9 cellular contexts compared by ENCODE assay signal in the genomic region with DNA sequence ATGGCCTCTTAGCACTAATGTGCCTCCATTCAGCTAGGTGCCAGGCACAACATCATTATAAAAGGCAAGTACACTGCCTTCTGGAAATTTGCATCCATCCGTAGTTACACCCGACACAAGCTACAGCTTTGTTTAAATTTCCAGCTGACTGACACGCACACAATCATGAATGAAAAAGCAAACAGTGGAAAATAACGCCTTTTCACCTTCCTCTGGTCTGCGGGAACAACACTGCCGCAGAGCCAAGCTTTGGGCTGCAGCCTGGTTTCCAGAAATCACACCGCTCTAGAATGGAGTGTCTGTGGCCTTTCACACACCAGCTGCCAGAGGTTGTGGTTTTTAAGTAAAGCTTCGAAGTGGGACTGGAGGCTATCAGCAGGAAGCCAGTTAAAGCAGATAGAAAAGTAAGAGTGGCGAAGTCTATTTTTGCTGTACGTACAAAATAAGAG.
DNase-seq lines count a peak whose midpoint lies in the region; ATAC-seq, FAIRE-seq and TF ChIP-seq lines count a peak whose summit lies in the region.
"Had no signal": no experiment of that assay in that cellular context is flagged by ENCODE, and none has a peak within 500 bp of the region (broad histone marks: within the 10 kb centered on the region; RNA-seq: fewer than 3 reads in every experiment).

No MANE protein-coding gene starts in this region.

- CTCF ChIA-PET in activated naive CD4-positive, alpha-beta T cell treated with anti-CD3 and anti-CD28 coated beads for 36 hours (lab: Charles Lee): interaction anchor here (0.8 to 2.0 kb wide), 8 partner anchors 17 to 97 kb away, joined by 3 to 9 read pairs (median 4); no protein-coding TSS in a partner anchor
- CTCF ChIA-PET in Caco-2 (lab: Charles Lee): no interaction called here

- WGBS in small intestine, 3 donors: 29 to 58% (median 46%) methylated on average over 10 of the region's 10 CpGs

- no peak overlapping the region for H3K27ac Mint-ChIP-seq in activated naive CD4-positive, alpha-beta T cell treated with anti-CD3 and anti-CD28 coated beads for 36 hours
- H3K27ac Mint-ChIP-seq in T-helper 2 cell treated with Interferon-gamma antibody and Interleukin-4, amounts not matched to agents 5 μg/mL and 100 μg/mL, for 36 hours: peak overlapping the region; percentile 27
- no peak overlapping the region for H3K27ac Mint-ChIP-seq in Caco-2 (ENCODE audit: unreplicated experiment)
- H3K27ac Mint-ChIP-seq: stimulated activated naive B cell treated with anti-CD40 and anti-IgM and Interleukin-4, amounts not matched to agents 10 μg/mL and 1 μg/mL and 100 μg/mL, for 72 hours had no signal

- H3K4me1 ChIP-seq in small intestine (ENCODE audit: control insufficient read depth in 2 of 2, insufficient read depth in 1 of 2, low read depth in 1 of 2, low read length in 1 of 2) (no peaks in the 10 kb centered on the region), Caco-2 (no peaks in the 10 kb centered on the region)

- peaks cover 13% of the 10 kb centered on the region for H3K4me1 Mint-ChIP-seq in activated naive CD4-positive, alpha-beta T cell treated with anti-CD3 and anti-CD28 coated beads for 36 hours (ENCODE audit: low read depth)
- H3K4me1 Mint-ChIP-seq in T-helper 2 cell treated with Interferon-gamma antibody and Interleukin-4, amounts not matched to agents 5 μg/mL and 100 μg/mL, for 36 hours (ENCODE audit: low read depth): peaks cover 7% of the 10 kb centered on the region
- peaks cover 6% of the 10 kb centered on the region for H3K4me1 Mint-ChIP-seq in Caco-2 (ENCODE audit: low read depth, unreplicated experiment)

- intact Hi-C loops in activated naive CD4-positive, alpha-beta T cell treated with anti-CD3 and anti-CD28 coated beads for 36 hours (cut with micrococcal nuclease): no loop called here
- intact Hi-C loops in Caco-2 (cut with micrococcal nuclease; ENCODE audit: unreplicated experiment): no loop called here

- no TSS peak for BruUV-seq in Caco-2 (replicated peaks; lab: Mats Ljungman, UMichigan)

- no peak overlapping the region for H3K4me3 Mint-ChIP-seq in activated naive CD4-positive, alpha-beta T cell treated with anti-CD3 and anti-CD28 coated beads for 36 hours
- H3K4me3 Mint-ChIP-seq in T-helper 2 cell treated with Interferon-gamma antibody and Interleukin-4, amounts not matched to agents 5 μg/mL and 100 μg/mL, for 36 hours: peak overlapping the region; percentile 53
- no peak overlapping the region for H3K4me3 Mint-ChIP-seq in Caco-2 (ENCODE audit: unreplicated experiment)
- H3K4me3 Mint-ChIP-seq: stimulated activated naive B cell treated with anti-CD40 and anti-IgM and Interleukin-4, amounts not matched to agents 10 μg/mL and 1 μg/mL and 100 μg/mL, for 72 hours had no signal

- ATAC-seq in HG03196 (IDR thresholded peaks at IDR 0.05; ENCODE audit: unreplicated experiment): peak; percentile 69

- POLR2A ChIA-PET in Caco-2 (lab: Charles Lee): no interaction called here

- H3K9me3 ChIP-seq in small intestine (ENCODE audit: control insufficient read depth, low read depth): no peaks in the 10 kb centered on the region
- H3K9me3 ChIP-seq in Caco-2: no peaks in the 10 kb centered on the region

- H3K27me3 Mint-ChIP-seq in activated naive CD4-positive, alpha-beta T cell treated with anti-CD3 and anti-CD28 coated beads for 36 hours (ENCODE audit: low read depth): peaks cover 28% of the 10 kb centered on the region
- peaks cover 41% of the 10 kb centered on the region for H3K27me3 Mint-ChIP-seq in T-helper 2 cell treated with Interferon-gamma antibody and Interleukin-4, amounts not matched to agents 5 μg/mL and 100 μg/mL, for 36 hours (ENCODE audit: low read depth)
- H3K27me3 Mint-ChIP-seq in Caco-2 (ENCODE audit: insufficient read depth, unreplicated experiment): peaks cover 31% of the 10 kb centered on the region

- H3K4me3 ChIP-seq in small intestine (ENCODE audit: low read depth in 1 of 2, low read length in 2 of 2) (no peak overlapping the region), Caco-2 (ENCODE audit: low read depth, low read length) (no peak overlapping the region), coronary artery (no peak overlapping the region)

- TF ChIP-seq CTCF in Caco-2 (IDR thresholded peaks at IDR 0.05; ENCODE audit: insufficient read depth in 1 of 2, low read depth in 1 of 2, low read length in 1 of 2, severe bottlenecking in 1 of 2, unreplicated experiment in 1 of 2) (no peak), coronary artery (IDR thresholded peaks at IDR 0.05) (no peak)

- no peak for FAIRE-seq in small intestine (lab: Jason Lieb, UNC)

- DNase-seq in activated naive CD4-positive, alpha-beta T cell treated with anti-CD3 and anti-CD28 coated beads for 36 hours: peak; percentile 22
- no peak for DNase-seq in activated naive CD4-positive, alpha-beta T cell treated with anti-CD3 and anti-CD28 coated beads, Interleukin-2, amount 50 U/mL, for 16 hours
- peak; percentile 18 for DNase-seq in T-helper 2 cell treated with Interferon-gamma antibody and Interleukin-4, amounts not matched to agents 5 μg/mL and 100 μg/mL, for 36 hours (ENCODE audit: low spot score)
- DNase-seq in superior temporal gyrus (ENCODE audit: extremely low spot score) (peak; percentile 41), small intestine (no peak), Caco-2 (no peak), coronary artery (ENCODE audit: low spot score) (no peak)
- DNase-seq: stimulated activated naive B cell treated with anti-CD40 and anti-IgM and Interleukin-4, amounts not matched to agents 10 μg/mL and 1 μg/mL and 100 μg/mL, for 72 hours had no signal

- no peaks in the 10 kb centered on the region for H3K9me3 Mint-ChIP-seq in activated naive CD4-positive, alpha-beta T cell treated with anti-CD3 and anti-CD28 coated beads for 36 hours
- H3K9me3 Mint-ChIP-seq in T-helper 2 cell treated with Interferon-gamma antibody and Interleukin-4, amounts not matched to agents 5 μg/mL and 100 μg/mL, for 36 hours: no peaks in the 10 kb centered on the region
- H3K9me3 Mint-ChIP-seq in Caco-2 (ENCODE audit: unreplicated experiment): no peaks in the 10 kb centered on the region
- H3K9me3 Mint-ChIP-seq: stimulated activated naive B cell treated with anti-CD40 and anti-IgM and Interleukin-4, amounts not matched to agents 10 μg/mL and 1 μg/mL and 100 μg/mL, for 72 hours had no signal

- H3K36me3 Mint-ChIP-seq in activated naive CD4-positive, alpha-beta T cell treated with anti-CD3 and anti-CD28 coated beads for 36 hours (ENCODE audit: low read depth): no peaks in the 10 kb centered on the region
- H3K36me3 Mint-ChIP-seq in T-helper 2 cell treated with Interferon-gamma antibody and Interleukin-4, amounts not matched to agents 5 μg/mL and 100 μg/mL, for 36 hours (ENCODE audit: low read depth): no peaks in the 10 kb centered on the region
- no peaks in the 10 kb centered on the region for H3K36me3 Mint-ChIP-seq in Caco-2 (ENCODE audit: insufficient read depth, unreplicated experiment)
- H3K36me3 Mint-ChIP-seq: stimulated activated naive B cell treated with anti-CD40 and anti-IgM and Interleukin-4, amounts not matched to agents 10 μg/mL and 1 μg/mL and 100 μg/mL, for 72 hours had no signal

- H3K36me3 ChIP-seq in small intestine (ENCODE audit: control insufficient read depth in 2 of 2, insufficient read depth in 2 of 2, low read length in 2 of 2) (no peaks in the 10 kb centered on the region), Caco-2 (ENCODE audit: control insufficient read depth, insufficient read depth, low read length) (no peaks in the 10 kb centered on the region)

- no peaks in the 10 kb centered on the region for H3K27me3 ChIP-seq in small intestine (ENCODE audit: control insufficient read depth in 2 of 2, insufficient read depth in 2 of 2, low read length in 2 of 2)
- H3K27me3 ChIP-seq in Caco-2 (replicated peaks; ENCODE audit: control insufficient read depth, insufficient read depth, low read length): no peaks in the 10 kb centered on the region; the same call in 1 of the 2 replicates

- H3K27ac ChIP-seq in small intestine (ENCODE audit: low read depth in 1 of 2, low read length in 1 of 2): no peak overlapping the region
- H3K27ac ChIP-seq in coronary artery: no peak overlapping the region

Comparison
In these comparisons a context has a peak if more than half of its experiments do, and no peak if none do; other contexts are left out.
1. DNase-seq: peak in activated naive CD4-positive, alpha-beta T cell treated with anti-CD3 and anti-CD28 coated beads for 36 hours (single experiment), T-helper 2 cell treated with Interferon-gamma antibody and Interleukin-4, amounts not matched to agents 5 μg/mL and 100 μg/mL, for 36 hours (single experiment) and superior temporal gyrus (single experiment); none in activated naive CD4-positive, alpha-beta T cell treated with anti-CD3 and anti-CD28 coated beads, Interleukin-2, amount 50 U/mL, for 16 hours (single experiment), small intestine (single experiment), Caco-2 (0 of 2) and coronary artery (single experiment).